ENCODE assay signal across 11 cellular contexts in genomic region chrX:101393530-101394305, GRCh38. TPM values are rescaled to one million over a fixed set of nuclear protein-coding genes. Genes with fewer than 3 reads are reported as not detected.
DNase-seq lines count a peak whose midpoint lies in the region; ATAC-seq and TF ChIP-seq lines count a peak whose summit lies in the region.
"Had no signal": no experiment of that assay in that cellular context is flagged by ENCODE, and none has a peak within 500 bp of the region (broad histone marks: within the 10 kb centered on the region; RNA-seq: fewer than 3 reads in every experiment).

No MANE protein-coding gene starts in this region.

- no peak overlapping the region for H2AFZ ChIP-seq in neural progenitor cell (replicated peaks)

- ATAC-seq in left ventricle myocardium superior = no peak
- no peak for ATAC-seq in GM19397 (IDR thresholded peaks at IDR 0.05; ENCODE audit: unreplicated experiment)

- no peak for DNase-seq in T-helper 2 cell treated with Interferon-gamma antibody and Interleukin-4, amounts not matched to agents 5 μg/mL and 100 μg/mL, for 36 hours (ENCODE audit: low spot score)
- DNase-seq in T-helper 2 cell (no peak), neural progenitor cell (ENCODE audit: low spot score) (no peak), left ventricle myocardium superior (no peak), 8988T (no peak)
- DNase-seq in activated naive CD8-positive, alpha-beta T cell treated with anti-CD3 and anti-CD28 coated beads for 36 hours = no peak
- DNase-seq: NCI-H1436; NK-92 treated with Interleukin-12 subunit alpha and Interleukin-12 subunit beta, amount 100 ng/mL, for 24 hours had no signal

- peaks cover 4% of the 10 kb centered on the region for H3K36me3 ChIP-seq in neural progenitor cell

- H3K9me3 Mint-ChIP-seq in T-helper 2 cell treated with Interferon-gamma antibody and Interleukin-4, amounts not matched to agents 5 μg/mL and 100 μg/mL, for 36 hours = no peaks in the 10 kb centered on the region
- no peaks in the 10 kb centered on the region for H3K9me3 Mint-ChIP-seq in IgD-negative memory B cell
- no peaks in the 10 kb centered on the region for H3K9me3 Mint-ChIP-seq in activated naive CD8-positive, alpha-beta T cell treated with anti-CD3 and anti-CD28 coated beads for 36 hours
- H3K9me3 Mint-ChIP-seq in neural progenitor cell = no peaks in the 10 kb centered on the region

- H3K27me3 Mint-ChIP-seq in T-helper 2 cell treated with Interferon-gamma antibody and Interleukin-4, amounts not matched to agents 5 μg/mL and 100 μg/mL, for 36 hours (ENCODE audit: low read depth) = no peaks in the 10 kb centered on the region
- H3K27me3 Mint-ChIP-seq in IgD-negative memory B cell = peaks cover 1% of the 10 kb centered on the region
- H3K27me3 Mint-ChIP-seq in activated naive CD8-positive, alpha-beta T cell treated with anti-CD3 and anti-CD28 coated beads for 36 hours = peaks cover 4% of the 10 kb centered on the region
- no peaks in the 10 kb centered on the region for H3K27me3 Mint-ChIP-seq in neural progenitor cell (ENCODE audit: insufficient read depth, low read depth)

- intact Hi-C loops in left ventricle myocardium superior (cut with micrococcal nuclease) = no loop called here

- TF ChIP-seq CTCF in neural progenitor cell (IDR thresholded peaks at IDR 0.05) = no peak

- peaks cover 23% of the 10 kb centered on the region for H3K4me1 Mint-ChIP-seq in T-helper 2 cell treated with Interferon-gamma antibody and Interleukin-4, amounts not matched to agents 5 μg/mL and 100 μg/mL, for 36 hours (ENCODE audit: low read depth)
- H3K4me1 Mint-ChIP-seq in IgD-negative memory B cell = peaks cover 5 to 24% (median 10%) of the 10 kb centered on the region in 3 donors
- peaks cover 18% of the 10 kb centered on the region for H3K4me1 Mint-ChIP-seq in activated naive CD8-positive, alpha-beta T cell treated with anti-CD3 and anti-CD28 coated beads for 36 hours
- peaks cover 4% of the 10 kb centered on the region for H3K4me1 Mint-ChIP-seq in neural progenitor cell

- H3K79me2 ChIP-seq in neural progenitor cell (ENCODE audit: low read depth) = peaks cover 37% of the 10 kb centered on the region

- H4K20me1 ChIP-seq in neural progenitor cell (ENCODE audit: low read depth) = peaks cover 12% of the 10 kb centered on the region

- H3K36me3 Mint-ChIP-seq in T-helper 2 cell treated with Interferon-gamma antibody and Interleukin-4, amounts not matched to agents 5 μg/mL and 100 μg/mL, for 36 hours (ENCODE audit: low read depth) = peaks cover 37% of the 10 kb centered on the region
- peaks cover 3% of the 10 kb centered on the region for H3K36me3 Mint-ChIP-seq in IgD-negative memory B cell
- H3K36me3 Mint-ChIP-seq in activated naive CD8-positive, alpha-beta T cell treated with anti-CD3 and anti-CD28 coated beads for 36 hours = peaks cover 37% of the 10 kb centered on the region
- H3K36me3 Mint-ChIP-seq in neural progenitor cell = peaks cover 6% of the 10 kb centered on the region

- H3K4me2 ChIP-seq in neural progenitor cell = peak overlapping the region; percentile 22

- no peak overlapping the region for H3K4me3 ChIP-seq in neural progenitor cell
- H3K4me3 ChIP-seq: lung had no signal

- peaks cover 8% of the 10 kb centered on the region for H3K4me1 ChIP-seq in neural progenitor cell

- H3K27ac Mint-ChIP-seq in T-helper 2 cell treated with Interferon-gamma antibody and Interleukin-4, amounts not matched to agents 5 μg/mL and 100 μg/mL, for 36 hours = peak overlapping the region; percentile 52
- peak overlapping the region in 2 of 3 donors; percentile 41 to 55 for H3K27ac Mint-ChIP-seq in IgD-negative memory B cell
- H3K27ac Mint-ChIP-seq in activated naive CD8-positive, alpha-beta T cell treated with anti-CD3 and anti-CD28 coated beads for 36 hours = peak overlapping the region; percentile 98
- H3K27ac Mint-ChIP-seq in neural progenitor cell = no peak overlapping the region

- peaks cover 3% of the 10 kb centered on the region for H3K9me3 ChIP-seq in neural progenitor cell (ENCODE audit: low read depth)

- H3K9ac ChIP-seq in neural progenitor cell = no peak overlapping the region

- H3F3A ChIP-seq in neural progenitor cell (ENCODE audit: low read depth) = peaks cover 60% of the 10 kb centered on the region

- no peak overlapping the region for H3K27ac ChIP-seq in neural progenitor cell

- peak overlapping the region; percentile 48 for H3K4me3 Mint-ChIP-seq in T-helper 2 cell treated with Interferon-gamma antibody and Interleukin-4, amounts not matched to agents 5 μg/mL and 100 μg/mL, for 36 hours
- peak overlapping the region in 1 of 4 donors; percentile 72 for H3K4me3 Mint-ChIP-seq in IgD-negative memory B cell
- peak overlapping the region; percentile 95 for H3K4me3 Mint-ChIP-seq in activated naive CD8-positive, alpha-beta T cell treated with anti-CD3 and anti-CD28 coated beads for 36 hours
- no peak overlapping the region for H3K4me3 Mint-ChIP-seq in neural progenitor cell

- no peaks in the 10 kb centered on the region for H3K27me3 ChIP-seq in neural progenitor cell

RNA-seq across cellular contexts. Expression of gene RPL36A, which starts 2.9 kb away (rescaled TPM):
- polyA plus RNA-seq in IgD-negative memory B cell = 2,145 TPM
- total RNA-seq in activated naive CD8-positive, alpha-beta T cell treated with anti-CD3 and anti-CD28 coated beads for 36 hours = 100 to 1,000 TPM; 329 to 361 TPM
- total RNA-seq in neural progenitor cell (ENCODE audit: low replicate concordance) (2,927 and 6,478 TPM in 2 replicates), left ventricle myocardium superior (58.4 TPM)

RNA-seq across cellular contexts. Expression of gene BTK, which starts 7.7 kb away (rescaled TPM):
- 113 TPM for polyA plus RNA-seq in IgD-negative memory B cell
- 1 to 10 TPM in 1 of 2 experiments, under 1 TPM in 1; 0.85 to 1.1 TPM for total RNA-seq in activated naive CD8-positive, alpha-beta T cell treated with anti-CD3 and anti-CD28 coated beads for 36 hours
- 0.03 TPM in 1 of 2 replicates, not detected in the other for total RNA-seq in neural progenitor cell (ENCODE audit: low replicate concordance)
- 4.1 TPM for total RNA-seq in left ventricle myocardium superior

RNA-seq across cellular contexts. Expression of gene GLA, which starts 14.0 kb away (rescaled TPM):
- polyA plus RNA-seq in IgD-negative memory B cell = 17.9 TPM
- total RNA-seq in activated naive CD8-positive, alpha-beta T cell treated with anti-CD3 and anti-CD28 coated beads for 36 hours = 10 to 100 TPM; 51.3 to 56.3 TPM
- total RNA-seq in neural progenitor cell (ENCODE audit: low replicate concordance) (45.0 and 48.3 TPM in 2 replicates), left ventricle myocardium superior (8.0 TPM)

RNA-seq across cellular contexts. Expression of gene HNRNPH2, which starts 14.3 kb away (rescaled TPM):
- 74.2 TPM for polyA plus RNA-seq in IgD-negative memory B cell
- 10 to 100 TPM; 19.2 to 19.3 TPM for total RNA-seq in activated naive CD8-positive, alpha-beta T cell treated with anti-CD3 and anti-CD28 coated beads for 36 hours
- total RNA-seq in neural progenitor cell (ENCODE audit: low replicate concordance) (64.5 and 93.3 TPM in 2 replicates), left ventricle myocardium superior (54.4 TPM)

RNA-seq across cellular contexts. Expression of gene TIMM8A, which starts 45.2 kb away (rescaled TPM):
- polyA plus RNA-seq in IgD-negative memory B cell = 6.7 TPM
- 10 to 100 TPM; 36.0 to 39.8 TPM for total RNA-seq in activated naive CD8-positive, alpha-beta T cell treated with anti-CD3 and anti-CD28 coated beads for 36 hours
- total RNA-seq in neural progenitor cell (ENCODE audit: low replicate concordance) = 7.7 and 9.5 TPM in 2 replicates
- total RNA-seq in left ventricle myocardium superior = 19.0 TPM
